ENCODE assay signal across 12 cellular contexts in genomic region chr12:67155863-67156262, GRCh38.
DNase-seq lines count a peak whose midpoint lies in the region; ATAC-seq lines count a peak whose summit lies in the region.
"Had no signal": no experiment of that assay in that cellular context is flagged by ENCODE, and none has a peak within 500 bp of the region (broad histone marks: within the 10 kb centered on the region; RNA-seq: fewer than 3 reads in every experiment).

No MANE protein-coding gene starts in this region.

- peak overlapping the region; percentile 24 for H3K27ac ChIP-seq in epithelial cell of prostate

- H3K36me3 Mint-ChIP-seq in T-cell: no peaks in the 10 kb centered on the region
- H3K36me3 Mint-ChIP-seq: brain; naive thymus-derived CD4-positive, alpha-beta T cell had no signal

- ATAC-seq in T-cell (replicated peaks in 1 of 4): no peak
- ATAC-seq: naive thymus-derived CD4-positive, alpha-beta T cell had no signal

- H3K27me3 Mint-ChIP-seq in T-cell: peaks cover 7 to 21% of the 10 kb centered on the region in 2 donors

- CTCF ChIA-PET in T-cell (lab: Charles Lee): interaction anchor here in 1 of 2 donors (0.6 to 0.7 kb wide), 2 partner anchors 32 to 34 kb away, joined by 6 to 8 read pairs; no protein-coding TSS in a partner anchor

- POLR2A ChIA-PET in T-cell (lab: Charles Lee): no interaction called here

- H3K27ac Mint-ChIP-seq in T-cell: no peak overlapping the region
- H3K27ac Mint-ChIP-seq: brain; naive thymus-derived CD4-positive, alpha-beta T cell had no signal

- DNase-seq in ELF-1 (ENCODE audit: low read depth, low spot score): peak; percentile 47
- DNase-seq in NCI-H226: peak; percentile 79
- DNase-seq in epithelial cell of prostate (ENCODE audit: low read depth, low spot score): peak; percentile 51
- peak; percentile 18 for DNase-seq in myocyte (ENCODE audit: low read depth)
- no peak for DNase-seq in iPS-NIHi11 (ENCODE audit: low spot score)
- DNase-seq in T-cell: no peak
- DNase-seq in stimulated activated naive CD4-positive, alpha-beta T cell treated with Interleukin-2 at 50 U/mL for 16 hours (lab: John Stamatoyannopoulos, UW): no peak
- no peak for DNase-seq in NCI-H524 treated with DMSO at 0.1 percent for 48 hours (lab: John Stamatoyannopoulos, UW)
- DNase-seq: DMS153; naive thymus-derived CD4-positive, alpha-beta T cell; NCI-H2107 had no signal

- H3K4me3 Mint-ChIP-seq in T-cell: no peak overlapping the region
- H3K4me3 Mint-ChIP-seq: brain; naive thymus-derived CD4-positive, alpha-beta T cell had no signal

- H3K9me3 Mint-ChIP-seq in T-cell: no peaks in the 10 kb centered on the region
- H3K9me3 Mint-ChIP-seq: naive thymus-derived CD4-positive, alpha-beta T cell had no signal

- no peaks in the 10 kb centered on the region for H3K4me1 Mint-ChIP-seq in T-cell
- H3K4me1 Mint-ChIP-seq: naive thymus-derived CD4-positive, alpha-beta T cell had no signal

Comparison
In these comparisons a context has a peak if more than half of its experiments do, and no peak if none do; other contexts are left out.
1. DNase-seq: peak in ELF-1 (single experiment), NCI-H226 (single experiment), epithelial cell of prostate (single experiment) and myocyte (single experiment); none in iPS-NIHi11 (single experiment), T-cell (0 of 34), stimulated activated naive CD4-positive, alpha-beta T cell treated with Interleukin-2 at 50 U/mL for 16 hours (single experiment) and NCI-H524 treated with DMSO at 0.1 percent for 48 hours (single experiment).